Comparison of ENCODE assay signal across 1 cellular context in the genomic region with DNA sequence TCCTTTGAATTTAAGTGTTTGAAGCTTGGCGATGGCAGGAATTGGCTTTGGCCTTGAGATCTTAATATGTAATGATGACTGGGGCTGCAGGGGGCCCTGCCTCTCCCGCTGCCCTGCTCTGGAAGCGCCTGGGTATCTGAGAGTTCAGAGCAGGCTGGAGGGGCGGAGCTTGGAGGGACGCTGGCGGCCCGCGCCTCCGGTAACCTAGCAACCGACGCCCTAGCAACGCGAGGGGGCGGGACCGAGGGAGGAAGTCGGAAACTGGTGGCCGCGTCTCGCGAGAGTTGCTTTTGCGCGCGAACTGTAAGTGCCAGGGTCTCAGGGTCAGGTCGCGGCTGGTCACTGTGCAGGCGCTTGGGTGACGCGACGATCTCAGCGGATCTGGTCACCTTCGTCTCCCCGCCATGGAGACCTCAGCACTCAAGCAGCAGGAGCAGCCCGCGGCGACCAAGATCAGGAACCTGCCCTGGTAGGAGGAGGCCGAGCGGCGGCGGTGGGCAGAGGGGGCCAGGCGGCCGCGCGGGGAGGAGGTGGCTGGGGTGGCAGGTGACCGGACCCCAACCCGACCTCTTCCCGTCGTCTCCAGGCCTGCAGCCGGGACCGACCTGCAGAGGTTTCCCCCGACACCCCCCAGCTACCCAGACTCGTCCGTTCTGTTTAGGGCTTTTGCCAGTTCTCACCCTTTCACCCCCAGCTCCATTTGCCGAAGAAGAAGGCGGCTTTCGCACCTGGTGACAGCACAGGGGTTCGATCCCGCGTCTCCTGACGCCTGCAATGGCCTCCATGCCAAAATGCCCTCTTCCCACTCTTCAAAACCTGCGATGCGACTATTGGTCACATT.
TF ChIP-seq lines count a peak whose summit lies in the region.

A gene with protein sequence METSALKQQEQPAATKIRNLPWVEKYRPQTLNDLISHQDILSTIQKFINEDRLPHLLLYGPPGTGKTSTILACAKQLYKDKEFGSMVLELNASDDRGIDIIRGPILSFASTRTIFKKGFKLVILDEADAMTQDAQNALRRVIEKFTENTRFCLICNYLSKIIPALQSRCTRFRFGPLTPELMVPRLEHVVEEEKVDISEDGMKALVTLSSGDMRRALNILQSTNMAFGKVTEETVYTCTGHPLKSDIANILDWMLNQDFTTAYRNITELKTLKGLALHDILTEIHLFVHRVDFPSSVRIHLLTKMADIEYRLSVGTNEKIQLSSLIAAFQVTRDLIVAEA (plus strand): TSS at position 280 of the 841 bp plus-strand sequence. CDS start 125 bp downstream, at position 405.

TF ChIP-seq in HepG2, 621 proteins besides CTCF, POLR2A, EP300 and RAD21 (continued from another document and continues in another):
- TF ChIP-seq, protein P1, sequence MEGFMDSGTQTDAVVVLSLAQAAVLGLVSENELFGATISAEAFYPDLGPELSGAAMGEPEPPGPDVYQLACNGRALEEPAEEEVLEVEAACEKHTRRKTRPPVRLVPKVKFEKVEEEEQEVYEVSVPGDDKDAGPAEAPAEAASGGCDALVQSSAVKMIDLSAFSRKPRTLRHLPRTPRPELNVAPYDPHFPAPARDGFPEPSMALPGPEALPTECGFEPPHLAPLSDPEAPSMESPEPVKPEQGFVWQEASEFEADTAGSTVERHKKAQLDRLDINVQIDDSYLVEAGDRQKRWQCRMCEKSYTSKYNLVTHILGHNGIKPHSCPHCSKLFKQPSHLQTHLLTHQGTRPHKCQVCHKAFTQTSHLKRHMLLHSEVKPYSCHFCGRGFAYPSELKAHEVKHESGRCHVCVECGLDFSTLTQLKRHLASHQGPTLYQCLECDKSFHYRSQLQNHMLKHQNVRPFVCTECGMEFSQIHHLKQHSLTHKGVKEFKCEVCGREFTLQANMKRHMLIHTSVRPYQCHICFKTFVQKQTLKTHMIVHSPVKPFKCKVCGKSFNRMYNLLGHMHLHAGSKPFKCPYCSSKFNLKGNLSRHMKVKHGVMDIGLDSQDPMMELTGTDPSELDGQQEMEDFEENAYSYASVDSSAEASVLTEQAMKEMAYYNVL (CRISPR knock-in tag; IDR thresholded peaks at IDR 0.05; ENCODE audit: borderline replicate concordance), result peak; percentile 58; the same call in 1 of the 2 replicates
- TF ChIP-seq, protein P2, sequence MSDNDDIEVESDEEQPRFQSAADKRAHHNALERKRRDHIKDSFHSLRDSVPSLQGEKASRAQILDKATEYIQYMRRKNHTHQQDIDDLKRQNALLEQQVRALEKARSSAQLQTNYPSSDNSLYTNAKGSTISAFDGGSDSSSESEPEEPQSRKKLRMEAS (IDR thresholded peaks at IDR 0.05), result peak; percentile 92
- TF ChIP-seq, protein P3, sequence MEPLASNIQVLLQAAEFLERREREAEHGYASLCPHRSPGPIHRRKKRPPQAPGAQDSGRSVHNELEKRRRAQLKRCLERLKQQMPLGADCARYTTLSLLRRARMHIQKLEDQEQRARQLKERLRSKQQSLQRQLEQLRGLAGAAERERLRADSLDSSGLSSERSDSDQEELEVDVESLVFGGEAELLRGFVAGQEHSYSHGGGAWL (CRISPR knock-in tag; IDR thresholded peaks at IDR 0.05), result 0 out of 2 replicates have a peak, but pooled peaks have one; percentile 35
- TF ChIP-seq GATAD1 (CRISPR knock-in tag; IDR thresholded peaks at IDR 0.05) (peak; percentile 96), ELF3 (CRISPR knock-in tag; IDR thresholded peaks at IDR 0.05) (peak; percentile 87), PCBP1 (IDR thresholded peaks at IDR 0.05; ENCODE audit: borderline replicate concordance, low read depth, low read length) (no peak), GABPA (IDR thresholded peaks at IDR 0.05; ENCODE audit: low read depth, low read length) (peak; percentile 72), GABPA (CRISPR knock-in tag; IDR thresholded peaks at IDR 0.05; ENCODE audit: low read depth) (peak; percentile 92), FOXC1 (CRISPR knock-in tag; IDR thresholded peaks at IDR 0.05; ENCODE audit: borderline replicate concordance) (peak; percentile 64; the same call in 1 of the 2 replicates), ZNF781 (CRISPR knock-in tag; IDR thresholded peaks at IDR 0.05; ENCODE audit: borderline replicate concordance, not compliant biosample characterization) (peak; percentile 35), E2F1 (CRISPR knock-in tag; IDR thresholded peaks at IDR 0.05) (peak; percentile 98), ZNF891 (CRISPR knock-in tag; IDR thresholded peaks at IDR 0.05) (peak; percentile 79), AKAP8 (CRISPR knock-in tag; IDR thresholded peaks at IDR 0.05) (0 out of 2 replicates have a peak, but pooled peaks have one; percentile 40), ZNF431 (CRISPR knock-in tag; IDR thresholded peaks at IDR 0.05; ENCODE audit: borderline replicate concordance, low read depth) (peak; percentile 59; the same call in 1 of the 2 replicates), ZBTB34 (CRISPR knock-in tag; IDR thresholded peaks at IDR 0.05) (no peak), KLF12 (CRISPR knock-in tag; IDR thresholded peaks at IDR 0.05; ENCODE audit: borderline replicate concordance) (peak; percentile 37; the same call in 1 of the 2 replicates), TOE1 (CRISPR knock-in tag; IDR thresholded peaks at IDR 0.05) (no peak), GMEB1 (CRISPR knock-in tag; IDR thresholded peaks at IDR 0.05; ENCODE audit: borderline replicate concordance) (peak; percentile 59; the same call in 1 of the 2 replicates), TEAD2 (CRISPR knock-in tag; IDR thresholded peaks at IDR 0.05) (0 out of 2 replicates have a peak, but pooled peaks have one; percentile 40), CAMTA2 (CRISPR knock-in tag; IDR thresholded peaks at IDR 0.05; ENCODE audit: borderline replicate concordance) (0 out of 2 replicates have a peak, but pooled peaks have one; percentile 37), SP5 (CRISPR knock-in tag; IDR thresholded peaks at IDR 0.05; ENCODE audit: borderline replicate concordance, low read depth) (peak; percentile 74), ZNF619 (CRISPR knock-in tag; IDR thresholded peaks at IDR 0.05) (0 out of 2 replicates have a peak, but pooled peaks have one; percentile 41), ZNF83 (CRISPR knock-in tag; IDR thresholded peaks at IDR 0.05; ENCODE audit: borderline replicate concordance) (peak; percentile 46; the same call in 1 of the 2 replicates), IKZF5 (CRISPR knock-in tag; IDR thresholded peaks at IDR 0.05) (peak; percentile 30; the same call in 1 of the 2 replicates), NKX3-1 (CRISPR knock-in tag; IDR thresholded peaks at IDR 0.05) (peak; percentile 62; the same call in 1 of the 2 replicates), ZNF451 (CRISPR knock-in tag; IDR thresholded peaks at IDR 0.05) (0 out of 2 replicates have a peak, but pooled peaks have one; percentile 38), MYPOP (CRISPR knock-in tag; IDR thresholded peaks at IDR 0.05) (0 out of 2 replicates have a peak, but pooled peaks have one; percentile 24), CENPX (CRISPR knock-in tag; IDR thresholded peaks at IDR 0.05) (no peak), MIXL1 (CRISPR knock-in tag; IDR thresholded peaks at IDR 0.05) (0 out of 2 replicates have a peak, but pooled peaks have one; percentile 29), ATF2 (CRISPR knock-in tag; IDR thresholded peaks at IDR 0.05) (peak; percentile 72), JUND (CRISPR knock-in tag; IDR thresholded peaks at IDR 0.05) (0 out of 2 replicates have a peak, but pooled peaks have one; percentile 20), ZFP62 (CRISPR knock-in tag; IDR thresholded peaks at IDR 0.05) (no peak), HNRNPL (IDR thresholded peaks at IDR 0.05; ENCODE audit: low read depth, low read length) (0 out of 2 replicates have a peak, but pooled peaks have one; percentile 63), MEIS1 (CRISPR knock-in tag; IDR thresholded peaks at IDR 0.05; ENCODE audit: borderline replicate concordance) (peak; percentile 35; the same call in 1 of the 2 replicates), SOX5 (CRISPR knock-in tag; IDR thresholded peaks at IDR 0.05; ENCODE audit: borderline replicate concordance) (peak; percentile 50), TOPORS (CRISPR knock-in tag; IDR thresholded peaks at IDR 0.05) (0 out of 2 replicates have a peak, but pooled peaks have one; percentile 51), FOXA1 (IDR thresholded peaks at IDR 0.05) (no peak), FOXA1 (CRISPR knock-in tag; IDR thresholded peaks at IDR 0.05) (peak; percentile 19; the same call in 1 of the 2 replicates), SRSF1 (optimal IDR thresholded peaks at IDR 0.05; ENCODE audit: low read depth, low read length) (peak; percentile 72), ZNF547 (CRISPR knock-in tag; IDR thresholded peaks at IDR 0.05) (peak; percentile 84; the same call in 1 of the 2 replicates)
- TF ChIP-seq, protein P4, sequence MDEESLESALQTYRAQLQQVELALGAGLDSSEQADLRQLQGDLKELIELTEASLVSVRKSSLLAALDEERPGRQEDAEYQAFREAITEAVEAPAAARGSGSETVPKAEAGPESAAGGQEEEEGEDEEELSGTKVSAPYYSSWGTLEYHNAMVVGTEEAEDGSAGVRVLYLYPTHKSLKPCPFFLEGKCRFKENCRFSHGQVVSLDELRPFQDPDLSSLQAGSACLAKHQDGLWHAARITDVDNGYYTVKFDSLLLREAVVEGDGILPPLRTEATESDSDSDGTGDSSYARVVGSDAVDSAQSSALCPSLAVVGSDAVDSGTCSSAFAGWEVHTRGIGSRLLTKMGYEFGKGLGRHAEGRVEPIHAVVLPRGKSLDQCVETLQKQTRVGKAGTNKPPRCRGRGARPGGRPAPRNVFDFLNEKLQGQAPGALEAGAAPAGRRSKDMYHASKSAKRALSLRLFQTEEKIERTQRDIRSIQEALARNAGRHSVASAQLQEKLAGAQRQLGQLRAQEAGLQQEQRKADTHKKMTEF (CRISPR knock-in tag; IDR thresholded peaks at IDR 0.05), result peak; percentile 74; the same call in 1 of the 2 replicates
